In the genomic region with DNA sequence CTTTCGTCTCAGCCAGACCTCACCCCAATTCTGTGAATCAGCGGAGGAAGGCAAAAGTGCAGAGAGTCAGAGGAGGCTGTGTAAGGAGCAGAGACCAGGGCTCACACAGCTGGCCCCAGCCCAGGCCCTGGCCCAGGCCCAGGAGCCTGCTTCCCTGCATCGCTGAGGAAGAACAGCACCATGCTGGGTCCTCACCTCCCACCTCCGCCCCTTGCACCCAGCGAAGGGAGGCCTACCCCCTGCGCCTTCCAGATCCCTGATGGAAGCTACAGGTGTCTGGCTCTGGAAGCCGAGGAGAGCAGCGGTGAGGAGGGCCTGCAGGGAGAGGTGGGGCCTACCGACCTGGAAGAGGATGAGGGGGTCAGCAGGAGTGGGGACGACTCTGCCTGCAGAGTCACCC, we compare ENCODE assay signal across 16 cellular contexts. TPM values are rescaled to one million over a fixed set of nuclear protein-coding genes. Genes with fewer than 3 reads are reported as not detected.
A peak's percentile ranks its signal among the peaks of the same experiment; 100 is the strongest.
DNase-seq lines count a peak whose midpoint lies in the region; ATAC-seq and TF ChIP-seq lines count a peak whose summit lies in the region.
"Had no signal": no experiment of that assay in that cellular context is flagged by ENCODE, and none has a peak within 500 bp of the region (broad histone marks: within the 10 kb centered on the region; RNA-seq: fewer than 3 reads in every experiment).

No MANE protein-coding gene starts in this region.

- H3K4me1 ChIP-seq in adrenal gland (replicated peaks in 1 of 2), result peaks cover 36 to 65% of the 10 kb centered on the region in 2 donors
- peaks cover 4 to 70% (median 62%) of the 10 kb centered on the region in 3 donors for H3K4me1 ChIP-seq in gastroesophageal sphincter
- peaks cover 38 to 47% of the 10 kb centered on the region in 2 donors for H3K4me1 ChIP-seq in lung (ENCODE audit: control insufficient read depth in 2 of 2, insufficient read depth in 2 of 2, low read length in 2 of 2)

- TF ChIP-seq POLR2A in adrenal gland (IDR thresholded peaks at IDR 0.05) (no peak), gastroesophageal sphincter (IDR thresholded peaks at IDR 0.05) (no peak)

- TF ChIP-seq CTCF in adrenal gland (IDR thresholded peaks at IDR 0.05) (no peak), gastroesophageal sphincter (IDR thresholded peaks at IDR 0.05) (no peak), lung (IDR thresholded peaks at IDR 0.05; ENCODE audit: control extremely low read depth, extremely low read depth) (no peak), omental fat pad (IDR thresholded peaks at IDR 0.05) (no peak)

- WGBS in adrenal gland, 4 donors, result 49 to 65% (median 57%) methylated on average over 5 to 10 of the region's 10 CpGs
- WGBS in gastroesophageal sphincter (ENCODE audit: low coverage in 1 of 2), 2 donors, result 49% methylated on average over 2 of the region's 10 CpGs; no CpG with 5 or more reads in 1 of the 2 donors
- WGBS in lung, 2 donors, result 71 to 86% methylated on average over 8 to 10 of the region's 10 CpGs

- DNase-seq in adrenal gland (peak in 3 of 7 donors; percentile 32 to 61 (median 54)), lung (ENCODE audit: low spot score) (no peak), NCI-H82 (lab: John Stamatoyannopoulos, UW) (no peak), SIG-M5 (lab: John Stamatoyannopoulos, UW) (no peak), omental fat pad (ENCODE audit: low spot score) (no peak), HCEC 1CT (no peak)
- DNase-seq: activated CD4-positive, alpha-beta T cell treated with anti-CD3 and anti-CD28 coated beads, Interleukin-2, amount 10 ng/mL, durations not matched to agents 7 days and 5 days; activated naive CD4-positive, alpha-beta T cell treated with anti-CD3 and anti-CD28 coated beads, Interleukin-2, amount 10 ng/mL, durations not matched to agents 7 days and 5 days; COR-L47; naive thymus-derived CD4-positive, alpha-beta T cell; stimulated activated naive CD8-positive, alpha-beta T cell treated with anti-CD3 and anti-CD28 coated beads, Interleukin-15, amount 100 ng/mL, for 72 hours had no signal

- intact Hi-C loops in adrenal gland (cut with DNase I), result no loop called here

- peak overlapping the region in 4 of 5 donors; percentile 25 to 88 (median 60) for H3K27ac ChIP-seq in adrenal gland
- peak overlapping the region in 3 of 4 donors; percentile 54 to 66 (median 61) for H3K27ac ChIP-seq in gastroesophageal sphincter
- peak overlapping the region; percentile 75 to 86 for H3K27ac ChIP-seq in lung (ENCODE audit: low read depth in 1 of 2, low read length in 1 of 2)
- peak overlapping the region; percentile 67 for H3K27ac ChIP-seq in temporal lobe (ENCODE audit: low read depth, low read length)
- H3K27ac ChIP-seq: SJCRH30 had no signal

- TF ChIP-seq EP300 in gastroesophageal sphincter (IDR thresholded peaks at IDR 0.05), result no peak

- H3K4me3 ChIP-seq in adrenal gland (no peak overlapping the region), gastroesophageal sphincter (no peak overlapping the region), lung (no peak overlapping the region)
- H3K4me3 ChIP-seq: GM12878, SJCRH30 had no signal

- no peaks in the 10 kb centered on the region for H3K36me3 ChIP-seq in adrenal gland (replicated peaks in 1 of 2)
- no peaks in the 10 kb centered on the region for H3K36me3 ChIP-seq in gastroesophageal sphincter
- no peaks in the 10 kb centered on the region for H3K36me3 ChIP-seq in lung (ENCODE audit: control insufficient read depth in 2 of 2, insufficient read depth in 2 of 2, low read length in 2 of 2)
- H3K36me3 ChIP-seq: SJCRH30 had no signal

- H3K27me3 ChIP-seq in adrenal gland, result no peaks in the 10 kb centered on the region
- no peaks in the 10 kb centered on the region for H3K27me3 ChIP-seq in gastroesophageal sphincter
- H3K27me3 ChIP-seq in lung (ENCODE audit: control insufficient read depth, insufficient read depth), result no peaks in the 10 kb centered on the region
- H3K27me3 ChIP-seq: SJCRH30 had no signal

- no peak for ATAC-seq in gastroesophageal sphincter
- no peak for ATAC-seq in lung (ENCODE audit: insufficient read depth, low FRiP score)
- no peak for ATAC-seq in omental fat pad (ENCODE audit: low FRiP score)
- ATAC-seq: GM12878; naive thymus-derived CD4-positive, alpha-beta T cell; stimulated activated naive CD8-positive, alpha-beta T cell treated with anti-CD3 and anti-CD28 coated beads, Interleukin-15, amount 100 ng/mL, for 72 hours had no signal

- no peaks in the 10 kb centered on the region for H3K9me3 ChIP-seq in adrenal gland (replicated peaks in 1 of 3)
- no peaks in the 10 kb centered on the region for H3K9me3 ChIP-seq in gastroesophageal sphincter
- no peaks in the 10 kb centered on the region for H3K9me3 ChIP-seq in lung (ENCODE audit: control insufficient read depth in 2 of 2, insufficient read depth in 1 of 2, low read length in 1 of 2)
- H3K9me3 ChIP-seq: SJCRH30 had no signal

RNA-seq across cellular contexts. Expression of gene SYNPO, which starts 22.3 kb away (rescaled TPM):
- total RNA-seq in adrenal gland, result 100 to 1,000 TPM in 5 of 8 donors, 10 to 100 TPM in 3; 86.8 to 293 (median 151) TPM
- polyA plus RNA-seq in adrenal gland, result 100 to 1,000 TPM in 2 of 3 donors, 10 to 100 TPM in 1; 59.4 to 254 (median 108) TPM
- total RNA-seq in gastroesophageal sphincter, result 10 to 100 TPM; 31.6 to 50.5 (median 37.4) TPM
- total RNA-seq in lung, result 100 to 1,000 TPM in 1 of 2 donors, 10 to 100 TPM in 1; 10.3 to 111 TPM
- 10 to 100 TPM; 41.0 to 43.8 TPM for polyA plus RNA-seq in lung
- 4.9 TPM for total RNA-seq in temporal lobe
- total RNA-seq in omental fat pad, result 10 to 100 TPM; 12.2 to 43.6 (median 26.1) TPM
- polyA plus RNA-seq: naive thymus-derived CD4-positive, alpha-beta T cell had no signal

RNA-seq across cellular contexts. Expression of gene MYOZ3, which starts 42.9 kb away (rescaled TPM):
- total RNA-seq in adrenal gland (1 to 10 TPM in 1 of 8 donors, under 1 TPM in 6, not detected in 1; 0.12 to 1.9 (median 0.42) TPM), gastroesophageal sphincter (under 1 TPM in 3 of 4 donors, not detected in 1; 0.13 to 0.62 (median 0.22) TPM), lung (1 to 10 TPM in 1 of 2 donors, under 1 TPM in 1; 0.55 to 2.4 TPM), temporal lobe (3.9 TPM), omental fat pad (1 to 10 TPM in 1 of 4 donors, under 1 TPM in 2, not detected in 1; 0.28 to 1.7 (median 0.56) TPM)
- polyA plus RNA-seq in adrenal gland (1 to 10 TPM in 1 of 3 donors, under 1 TPM in 2; 0.16 to 1.4 (median 0.51) TPM), lung (under 1 TPM; 0.39 to 0.40 TPM)
- total RNA-seq: naive thymus-derived CD4-positive, alpha-beta T cell; NCI-H460 had no signal
